In the genomic region with DNA sequence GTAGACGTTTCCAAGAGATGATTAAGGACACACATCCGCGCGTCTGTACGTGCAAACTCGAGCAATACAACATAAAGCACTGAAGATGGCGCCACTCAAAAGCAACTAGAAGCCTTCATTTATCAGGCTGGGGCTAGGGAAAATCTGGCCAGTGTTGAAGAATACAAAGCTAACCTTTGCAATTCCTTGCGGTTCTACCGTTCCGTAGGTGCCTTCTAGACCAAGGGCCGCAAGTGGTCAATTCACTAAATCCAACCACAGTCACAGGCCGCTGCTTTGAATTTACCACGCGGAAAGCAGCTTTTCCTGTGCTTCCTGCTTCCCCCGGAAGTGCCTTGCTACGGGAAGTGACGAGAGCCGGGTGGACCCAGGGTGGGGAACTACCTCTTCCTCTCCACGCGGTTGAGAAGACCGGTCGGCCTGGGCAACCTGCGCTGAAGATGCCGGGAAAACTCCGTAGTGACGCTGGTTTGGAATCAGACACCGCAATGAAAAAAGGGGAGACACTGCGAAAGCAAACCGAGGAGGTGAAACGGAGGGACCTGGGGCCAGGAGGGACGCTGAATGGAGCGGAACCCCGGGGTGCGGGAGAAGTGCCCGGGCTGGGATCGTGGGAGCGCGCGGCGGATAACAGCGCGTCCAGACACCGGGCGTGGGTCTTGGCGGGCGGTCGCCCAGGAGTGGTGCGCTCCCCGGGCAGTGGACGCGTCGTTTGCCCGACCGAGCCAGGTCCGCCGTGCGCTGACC, we compare ENCODE assay signal across 8 cellular contexts.
DNase-seq lines count a peak whose midpoint lies in the region; ATAC-seq and TF ChIP-seq lines count a peak whose summit lies in the region.

TSS of gene DDX21 (plus strand) at position 385 of the 747 bp plus-strand sequence. CDS start at position 441, 56 bp downstream.

- TF ChIP-seq POLR2A in erythroblast (IDR thresholded peaks at IDR 0.05; ENCODE audit: low read length) = peak; percentile 97

- no peaks in the 10 kb centered on the region for H3K9me3 ChIP-seq in mucosa of stomach (ENCODE audit: control insufficient read depth, low read length)

- H3K4me1 ChIP-seq in mucosa of stomach (ENCODE audit: control insufficient read depth, insufficient read depth, low read length) = peaks cover 7% of the 10 kb centered on the region

- TF ChIP-seq RAD21 in Ishikawa (IDR thresholded peaks at IDR 0.05; ENCODE audit: low read depth) = no peak; the same call in 1 of the 2 replicates

- no peak for TF ChIP-seq EP300 in Ishikawa (IDR thresholded peaks at IDR 0.05; ENCODE audit: borderline replicate concordance)

- H3K27me3 ChIP-seq in mucosa of stomach (ENCODE audit: control insufficient read depth, insufficient read depth, low read length) = no peaks in the 10 kb centered on the region

- peak within 1 kb of the TSS; percentile 47 for H3K4me3 ChIP-seq in mucosa of stomach (ENCODE audit: low read length)

- peak; percentile 81 for ATAC-seq in GM21576 (IDR thresholded peaks at IDR 0.05; ENCODE audit: unreplicated experiment)

- peak within 1 kb of the TSS; percentile 54 for H3K9ac ChIP-seq in mucosa of stomach (ENCODE audit: low read length)

- peak; percentile 97 for DNase-seq in DMS53 (lab: John Stamatoyannopoulos, UW)
- DNase-seq in OCI-M2 (lab: John Stamatoyannopoulos, UW; ENCODE audit: unreplicated experiment) = peak; percentile 53
- peak; percentile 79 for DNase-seq in activated T-cell treated with anti-CD3 and anti-CD28 coated beads for 48 hours (ENCODE audit: low read depth)
- peak; percentile 93 for DNase-seq in erythroblast (lab: John Stamatoyannopoulos, UW)
- DNase-seq in stimulated activated CD8-positive, alpha-beta memory T cell treated with anti-CD3 and anti-CD28 coated beads, Interleukin-7, amount 100 ng/mL, for 1 hour (ENCODE audit: low read depth in 2 of 2) = peak; percentile 74 to 75

- H3K36me3 ChIP-seq in mucosa of stomach (ENCODE audit: control insufficient read depth, insufficient read depth, low read length) = no peaks in the 10 kb centered on the region

TF ChIP-seq in Ishikawa, 13 proteins besides CTCF, POLR2A, EP300 and RAD21:
- peak; percentile 60 for TF ChIP-seq TCF12 (IDR thresholded peaks at IDR 0.05; ENCODE audit: low read depth)
- peak; percentile 78 for TF ChIP-seq YY1 (IDR thresholded peaks at IDR 0.05; ENCODE audit: low read depth)
- TF ChIP-seq CREB1 (IDR thresholded peaks at IDR 0.05; ENCODE audit: low read depth) = peak; percentile 82; the same call in 1 of the 2 replicates
- TF ChIP-seq FOXM1 (IDR thresholded peaks at IDR 0.05; ENCODE audit: borderline replicate concordance, low read depth) = peak; percentile 31; the same call in 1 of the 2 replicates
- TF ChIP-seq, protein P1, sequence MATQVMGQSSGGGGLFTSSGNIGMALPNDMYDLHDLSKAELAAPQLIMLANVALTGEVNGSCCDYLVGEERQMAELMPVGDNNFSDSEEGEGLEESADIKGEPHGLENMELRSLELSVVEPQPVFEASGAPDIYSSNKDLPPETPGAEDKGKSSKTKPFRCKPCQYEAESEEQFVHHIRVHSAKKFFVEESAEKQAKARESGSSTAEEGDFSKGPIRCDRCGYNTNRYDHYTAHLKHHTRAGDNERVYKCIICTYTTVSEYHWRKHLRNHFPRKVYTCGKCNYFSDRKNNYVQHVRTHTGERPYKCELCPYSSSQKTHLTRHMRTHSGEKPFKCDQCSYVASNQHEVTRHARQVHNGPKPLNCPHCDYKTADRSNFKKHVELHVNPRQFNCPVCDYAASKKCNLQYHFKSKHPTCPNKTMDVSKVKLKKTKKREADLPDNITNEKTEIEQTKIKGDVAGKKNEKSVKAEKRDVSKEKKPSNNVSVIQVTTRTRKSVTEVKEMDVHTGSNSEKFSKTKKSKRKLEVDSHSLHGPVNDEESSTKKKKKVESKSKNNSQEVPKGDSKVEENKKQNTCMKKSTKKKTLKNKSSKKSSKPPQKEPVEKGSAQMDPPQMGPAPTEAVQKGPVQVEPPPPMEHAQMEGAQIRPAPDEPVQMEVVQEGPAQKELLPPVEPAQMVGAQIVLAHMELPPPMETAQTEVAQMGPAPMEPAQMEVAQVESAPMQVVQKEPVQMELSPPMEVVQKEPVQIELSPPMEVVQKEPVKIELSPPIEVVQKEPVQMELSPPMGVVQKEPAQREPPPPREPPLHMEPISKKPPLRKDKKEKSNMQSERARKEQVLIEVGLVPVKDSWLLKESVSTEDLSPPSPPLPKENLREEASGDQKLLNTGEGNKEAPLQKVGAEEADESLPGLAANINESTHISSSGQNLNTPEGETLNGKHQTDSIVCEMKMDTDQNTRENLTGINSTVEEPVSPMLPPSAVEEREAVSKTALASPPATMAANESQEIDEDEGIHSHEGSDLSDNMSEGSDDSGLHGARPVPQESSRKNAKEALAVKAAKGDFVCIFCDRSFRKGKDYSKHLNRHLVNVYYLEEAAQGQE (IDR thresholded peaks at IDR 0.05; ENCODE audit: low read depth) = no peak
- peak; percentile 87 for TF ChIP-seq TAF1 (IDR thresholded peaks at IDR 0.05; ENCODE audit: low read depth)
- TF ChIP-seq TEAD4 (IDR thresholded peaks at IDR 0.05) = 0 out of 2 replicates have a peak, but pooled peaks have one; percentile 2
- TF ChIP-seq MAX (IDR thresholded peaks at IDR 0.05) = peak; percentile 95
- peak; percentile 22 for TF ChIP-seq NFIC (IDR thresholded peaks at IDR 0.05)
- no peak for TF ChIP-seq CEBPB (IDR thresholded peaks at IDR 0.05)
- no peak for TF ChIP-seq ZBTB7A (IDR thresholded peaks at IDR 0.05; ENCODE audit: low read depth)
- TF ChIP-seq EGR1 (IDR thresholded peaks at IDR 0.05) = no peak; the same call in 1 of the 2 replicates
- peak; percentile 44; the same call in 1 of the 2 replicates for TF ChIP-seq USF1 (IDR thresholded peaks at IDR 0.05)

Comparison
In these comparisons a context has a peak if more than half of its experiments do, and no peak if none do; other contexts are left out.
1. Peak in every context shown above with its lines: DNase-seq, ATAC-seq and H3K4me3 ChIP-seq.